21 cellular contexts compared by ENCODE assay signal in the genomic region with DNA sequence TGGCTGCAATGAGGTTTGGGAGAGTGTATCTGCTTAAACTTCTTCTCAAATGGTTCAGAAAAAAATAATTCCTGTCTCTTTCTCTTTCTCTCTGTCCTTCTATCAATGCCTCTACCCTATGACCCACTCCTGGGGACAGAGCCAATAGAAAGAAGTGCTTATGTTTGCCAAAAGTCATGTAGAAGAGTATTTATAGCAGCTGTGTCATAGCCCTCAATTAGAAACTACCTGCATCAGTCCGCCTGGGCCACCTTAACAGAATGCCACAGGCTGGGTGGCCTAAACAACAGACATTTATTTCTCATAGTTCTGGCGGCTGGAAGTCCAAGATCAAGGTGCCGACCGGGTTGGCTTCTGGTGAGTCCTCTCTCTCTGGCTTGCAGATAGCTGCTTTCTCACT.
"Had no signal": no experiment of that assay in that cellular context is flagged by ENCODE, and none has a peak within 500 bp of the region (broad histone marks: within the 10 kb centered on the region; RNA-seq: fewer than 3 reads in every experiment).

No MANE protein-coding gene starts in this region.

- H3K27me3 ChIP-seq: ascending aorta, esophagus muscularis mucosa, gastroesophageal sphincter, spleen, thyroid gland, upper lobe of right lung had no signal

- H3K9me3 ChIP-seq: ascending aorta, thyroid gland, upper lobe of right lung had no signal

- H3K27me3 Mint-ChIP-seq: activated naive CD4-positive, alpha-beta T cell treated with anti-CD3 and anti-CD28 coated beads, Interleukin-2, amount 50 U/mL, for 24 hours; central memory CD8-positive, alpha-beta T cell; effector memory CD8-positive, alpha-beta T cell; naive thymus-derived CD4-positive, alpha-beta T cell; T-cell had no signal

- H3K9me3 Mint-ChIP-seq: activated naive CD4-positive, alpha-beta T cell treated with anti-CD3 and anti-CD28 coated beads, Interleukin-2, amount 50 U/mL, for 24 hours; central memory CD8-positive, alpha-beta T cell; effector memory CD8-positive, alpha-beta T cell; T-cell; T-helper 2 cell treated with Interferon-gamma antibody and Interleukin-4, amounts not matched to agents 5 μg/mL and 100 μg/mL, for 36 hours had no signal

- H3K4me3 Mint-ChIP-seq: activated naive CD4-positive, alpha-beta T cell treated with anti-CD3 and anti-CD28 coated beads, Interleukin-2, amount 50 U/mL, for 24 hours; central memory CD8-positive, alpha-beta T cell; effector memory CD8-positive, alpha-beta T cell; naive thymus-derived CD4-positive, alpha-beta T cell; neural crest cell; T-cell; T-helper 2 cell treated with Interferon-gamma antibody and Interleukin-4, amounts not matched to agents 5 μg/mL and 100 μg/mL, for 36 hours had no signal

- H3K4me1 Mint-ChIP-seq: central memory CD8-positive, alpha-beta T cell had no signal

- H3K27ac Mint-ChIP-seq: activated naive CD4-positive, alpha-beta T cell treated with anti-CD3 and anti-CD28 coated beads, Interleukin-2, amount 50 U/mL, for 24 hours; effector memory CD8-positive, alpha-beta T cell; naive thymus-derived CD4-positive, alpha-beta T cell; T-cell; T-helper 2 cell treated with Interferon-gamma antibody and Interleukin-4, amounts not matched to agents 5 μg/mL and 100 μg/mL, for 36 hours had no signal

- DNase-seq: activated CD4-positive, alpha-beta T cell treated with anti-CD3 and anti-CD28 coated beads for 1 hour; activated gamma-delta T cell treated with Interleukin-2 at 50 U/mL for 16 hours; activated T-cell treated with anti-CD3 and anti-CD28 coated beads, Interleukin-2, amount 50 U/mL, for 1 hour; effector memory CD8-positive, alpha-beta T cell; naive thymus-derived CD4-positive, alpha-beta T cell; occipital lobe; spleen; stimulated activated CD4-positive, alpha-beta T cell treated with anti-CD3 and anti-CD28 coated beads, Interleukin-4, amount 100 ng/mL, for 4 hours; stimulated activated naive CD8-positive, alpha-beta T cell treated with anti-CD3 and anti-CD28 coated beads, Interleukin-15, Interleukin-2, amounts not matched to agents 100 U/mL and 50 U/mL, for 24 hours; T-cell; thyroid gland; upper lobe of right lung; WERI-Rb-1 had no signal

- H3K4me3 ChIP-seq: ascending aorta, esophagus muscularis mucosa, gastroesophageal sphincter, spleen, thyroid gland, upper lobe of right lung had no signal

- H3K36me3 Mint-ChIP-seq: activated naive CD4-positive, alpha-beta T cell treated with anti-CD3 and anti-CD28 coated beads, Interleukin-2, amount 50 U/mL, for 24 hours had no signal

- H3K36me3 ChIP-seq: ascending aorta, esophagus muscularis mucosa, gastroesophageal sphincter, spleen, thyroid gland, upper lobe of right lung, WERI-Rb-1 had no signal

- H3K27ac ChIP-seq: ascending aorta, esophagus muscularis mucosa, gastroesophageal sphincter, spleen, thyroid gland, upper lobe of right lung, WERI-Rb-1 had no signal

- ATAC-seq: effector memory CD8-positive, alpha-beta T cell; gastroesophageal sphincter; left lobe of liver; naive thymus-derived CD4-positive, alpha-beta T cell; stimulated activated naive CD8-positive, alpha-beta T cell treated with anti-CD3 and anti-CD28 coated beads, Interleukin-15, Interleukin-2, amounts not matched to agents 100 U/mL and 50 U/mL, for 24 hours; T-cell; upper lobe of right lung had no signal
